In genomic region chr18:76687271-76688006, GRCh38 we compare ENCODE assay signal across 8 cellular contexts.
DNase-seq lines count a peak whose midpoint lies in the region; ATAC-seq lines count a peak whose summit lies in the region.

No MANE protein-coding gene starts in this region.

- ATAC-seq in GM19351 (IDR thresholded peaks at IDR 0.05; ENCODE audit: unreplicated experiment): peak; percentile 60
- no peak for ATAC-seq in HG02852 (IDR thresholded peaks at IDR 0.05; ENCODE audit: unreplicated experiment)

- DNase-seq in CD1c-positive myeloid dendritic cell (ENCODE audit: extremely low spot score): peak; percentile 82
- peak in 2 of 3 experiments; percentile 76 to 95 for DNase-seq in NCI-H1417 (lab: John Stamatoyannopoulos, UW)
- peak; percentile 49 for DNase-seq in dermis blood vessel endothelial cell
- DNase-seq in stimulated activated CD8-positive, alpha-beta memory T cell treated with anti-CD3 and anti-CD28 coated beads, Interleukin-4, amount 100 ng/mL, for 48 hours: peak; percentile 55
- no peak for DNase-seq in dedifferentiated amniotic fluid mesenchymal stem cell (ENCODE audit: extremely low spot score)
- DNase-seq in NCI-H82 (lab: John Stamatoyannopoulos, UW): no peak

Comparison
In these comparisons a context has a peak if more than half of its experiments do, and no peak if none do; other contexts are left out.
1. DNase-seq: peak in CD1c-positive myeloid dendritic cell (single experiment), NCI-H1417 (2 of 3), dermis blood vessel endothelial cell (single experiment) and stimulated activated CD8-positive, alpha-beta memory T cell treated with anti-CD3 and anti-CD28 coated beads, Interleukin-4, amount 100 ng/mL, for 48 hours (single experiment); none in dedifferentiated amniotic fluid mesenchymal stem cell (single experiment) and NCI-H82 (single experiment).